In genomic region chr9:69975681-69976080, GRCh38 we compare ENCODE assay signal across 21 cellular contexts.
DNase-seq lines count a peak whose midpoint lies in the region; ATAC-seq and TF ChIP-seq lines count a peak whose summit lies in the region.
"Had no signal": no experiment of that assay in that cellular context is flagged by ENCODE, and none has a peak within 500 bp of the region (broad histone marks: within the 10 kb centered on the region; RNA-seq: fewer than 3 reads in every experiment).

No MANE protein-coding gene starts in this region.

- peaks cover 9% of the 10 kb centered on the region for H3K9me1 ChIP-seq in IMR-90 (ENCODE audit: insufficient read depth, low read length)

- intact Hi-C loops in A673 (cut with micrococcal nuclease; ENCODE audit: unreplicated experiment) (no loop called here), IMR-90 (cut with micrococcal nuclease) (loop anchor here (1.0 to 10.0 kb wide), 2 partner anchors 279 to 626 kb away; partner anchors contain the start of gene SMC5)

- H3K27me3 ChIP-seq in A673 (replicated peaks; ENCODE audit: insufficient read depth, low read depth, low read length, poor library complexity), result no peaks in the 10 kb centered on the region
- no peaks in the 10 kb centered on the region for H3K27me3 ChIP-seq in IMR-90 (ENCODE audit: control insufficient read depth, insufficient read depth, low read length)
- H3K27me3 ChIP-seq: neutrophil had no signal

- TF ChIP-seq POLR2A in IMR-90 (IDR thresholded peaks at IDR 0.05; ENCODE audit: low read depth, low read length), result no peak

- H4K91ac ChIP-seq in IMR-90 (ENCODE audit: insufficient read depth, low read depth, low read length), result peak overlapping the region; percentile 97

- peak overlapping the region; percentile 93 to 98 for H4K8ac ChIP-seq in IMR-90 (ENCODE audit: low read depth in 2 of 2, low read length in 2 of 2)

- TF ChIP-seq CTCF in A673 (conservative IDR thresholded peaks at IDR 0.05; ENCODE audit: low read depth, low read length), result no peak
- TF ChIP-seq CTCF in IMR-90 (conservative IDR thresholded peaks at IDR 0.05; ENCODE audit: low read depth, low read length), result no peak
- TF ChIP-seq CTCF in astrocyte of the cerebellum (IDR thresholded peaks at IDR 0.05; ENCODE audit: low read depth, low read length, missing control alignments), result peak; percentile 12

- dilution Hi-C loops in IMR-90 (cut with HindIII; ENCODE audit: low sequenced_read_pairs, unreplicated experiment), result no loop called here

- H3K9ac ChIP-seq in IMR-90 (ENCODE audit: low read depth, low read length), result no peak overlapping the region

- H3K27ac ChIP-seq in A673 (ENCODE audit: low read depth, low read length, poor library complexity, severe bottlenecking), result no peak overlapping the region
- peak overlapping the region; percentile 86 for H3K27ac ChIP-seq in IMR-90 (ENCODE audit: insufficient read depth, low read length)
- H3K27ac ChIP-seq: neutrophil had no signal

- H3K9me3 Mint-ChIP-seq in T-cell, result no peaks in the 10 kb centered on the region
- no peaks in the 10 kb centered on the region for H3K9me3 Mint-ChIP-seq in activated CD8-positive, alpha-beta T cell treated with anti-CD3 and anti-CD28 coated beads, Interleukin-2, amount 10 ng/mL, durations not matched to agents 7 days and 5 days (ENCODE audit: insufficient read depth)
- H3K9me3 Mint-ChIP-seq: activated CD4-positive, alpha-beta T cell treated with anti-CD3 and anti-CD28 coated beads, Interleukin-2, amount 10 ng/mL, durations not matched to agents 24 days and 14 days; stimulated activated effector memory CD8-positive, alpha-beta T cell treated with anti-CD3 and anti-CD28 coated beads, Interleukin-12 subunit alpha, Interleukin-12 subunit beta, amount 100 ng/mL, for 72 hours; T-helper 1 cell treated with Interleukin-12 subunit alpha and Interleukin-12 subunit beta and Interleukin-4 antibody, amounts not matched to agents 30 μg/mL and 1 μg/mL, for 36 hours had no signal

- in situ Hi-C loops in IMR-90 (cut with MboI; ENCODE audit: low sequenced_read_pairs) (no loop called here), astrocyte of the cerebellum (cut with HindIII; ENCODE audit: low sequenced_read_pairs) (no loop called here)

- CTCF ChIA-PET in A673 (lab: Charles Lee) (no interaction called here), IMR-90 (lab: Yijun Ruan, JAX) (interaction anchor here (1.0 to 7.6 kb wide), 4 partner anchors 9 to 254 kb away, joined by 3 to 121 read pairs (median 4); no protein-coding TSS in a partner anchor), T-cell (lab: Charles Lee) (interaction anchor here (0.5 to 0.6 kb wide), 2 partner anchors 184 to 509 kb away, joined by 4 read pairs; no protein-coding TSS in a partner anchor)
- CTCF ChIA-PET in activated CD8-positive, alpha-beta T cell treated with anti-CD3 and anti-CD28 coated beads, Interleukin-2, amount 10 ng/mL, durations not matched to agents 7 days and 5 days (lab: Charles Lee), result interaction anchor here (3.8 kb wide), 1 partner anchor 136 kb away, joined by 26 read pairs; no protein-coding TSS in a partner anchor

- H3K56ac ChIP-seq in IMR-90 (ENCODE audit: extremely low read depth, insufficient read depth, low read length), result peak overlapping the region; percentile 92

- peak overlapping the region; percentile 99 for H2BK20ac ChIP-seq in IMR-90 (ENCODE audit: low read depth, low read length)

- H3K79me1 ChIP-seq in IMR-90 (ENCODE audit: low read depth in 1 of 2, low read length in 2 of 2), result no peaks in the 10 kb centered on the region

- ATAC-seq in IMR-90 (ENCODE audit: low read depth), result 0 out of 2 replicates have a peak, but pooled peaks have one; percentile 6
- no peak for ATAC-seq in HG02852 (IDR thresholded peaks at IDR 0.05; ENCODE audit: unreplicated experiment)
- no peak for ATAC-seq in T-cell (replicated peaks in 1 of 4)
- ATAC-seq in activated CD8-positive, alpha-beta T cell treated with anti-CD3 and anti-CD28 coated beads, Interleukin-2, amount 10 ng/mL, durations not matched to agents 7 days and 5 days, result no peak
- ATAC-seq: K562; Panc1; sciatic nerve; stimulated activated effector memory CD8-positive, alpha-beta T cell treated with anti-CD3 and anti-CD28 coated beads, Interleukin-12 subunit alpha, Interleukin-12 subunit beta, amount 100 ng/mL, for 72 hours had no signal

- no peaks in the 10 kb centered on the region for H4K20me1 ChIP-seq in IMR-90 (ENCODE audit: insufficient read depth, low read length)

- peak overlapping the region; percentile 97 for H2BK5ac ChIP-seq in IMR-90 (ENCODE audit: low read depth, low read length, poor library complexity, severe bottlenecking)

- POLR2A ChIA-PET in A673 (lab: Charles Lee; ENCODE audit: low non-redundant PET) (no interaction called here), IMR-90 (lab: Charles Lee; ENCODE audit: unreplicated experiment) (interaction anchor here (0.8 to 1.1 kb wide), 3 partner anchors 69 to 627 kb away, joined by 3 to 5 read pairs (median 3); no protein-coding TSS in a partner anchor), T-cell (lab: Charles Lee) (no interaction called here)
- POLR2A ChIA-PET in activated CD8-positive, alpha-beta T cell treated with anti-CD3 and anti-CD28 coated beads, Interleukin-2, amount 10 ng/mL, durations not matched to agents 7 days and 5 days (lab: Charles Lee), result no interaction called here

- DNase-seq in A673 (ENCODE audit: low spot score) (peak; percentile 23), IMR-90 (peak; percentile 55), astrocyte of the cerebellum (ENCODE audit: low read depth) (peak; percentile 82), kidney tubule cell (ENCODE audit: low spot score) (peak; percentile 35), T-cell (no peak)
- no peak for DNase-seq in activated CD8-positive, alpha-beta T cell treated with anti-CD3 and anti-CD28 coated beads, Interleukin-2, amount 10 ng/mL, durations not matched to agents 7 days and 5 days
- DNase-seq in effector CD8-positive, alpha-beta T cell (lab: John Stamatoyannopoulos, UW), result no peak
- DNase-seq: activated CD4-positive, alpha-beta T cell treated with anti-CD3 and anti-CD28 coated beads, Interleukin-2, amount 10 ng/mL, durations not matched to agents 24 days and 14 days; activated naive CD8-positive, alpha-beta T cell treated with anti-CD3 and anti-CD28 coated beads, Interleukin-2, amount 10 ng/mL, durations not matched to agents 7 days and 5 days; Calu3; H7; NCI-H1436 treated with DMSO at 0.1 percent for 48 hours; NCI-H446 treated with DMSO at 0.1 percent for 48 hours had no signal

- peak overlapping the region; percentile 98 for H4K5ac ChIP-seq in IMR-90 (ENCODE audit: low read depth, low read length)

- H3K4me2 ChIP-seq in IMR-90 (ENCODE audit: low read depth, low read length), result peak overlapping the region; percentile 21; the same call in 1 of the 2 replicates
- H3K4me2 ChIP-seq: A549 had no signal

- no peaks in the 10 kb centered on the region for H3K36me3 Mint-ChIP-seq in T-cell
- H3K36me3 Mint-ChIP-seq in activated CD8-positive, alpha-beta T cell treated with anti-CD3 and anti-CD28 coated beads, Interleukin-2, amount 10 ng/mL, durations not matched to agents 7 days and 5 days (ENCODE audit: low read depth), result no peaks in the 10 kb centered on the region
- H3K36me3 Mint-ChIP-seq: activated naive CD8-positive, alpha-beta T cell treated with anti-CD3 and anti-CD28 coated beads, Interleukin-2, amount 10 ng/mL, durations not matched to agents 7 days and 5 days; stimulated activated effector memory CD8-positive, alpha-beta T cell treated with anti-CD3 and anti-CD28 coated beads, Interleukin-12 subunit alpha, Interleukin-12 subunit beta, amount 100 ng/mL, for 72 hours had no signal

- H3K14ac ChIP-seq in IMR-90 (replicated peaks; ENCODE audit: low read depth, low read length), result peak overlapping the region; percentile 92

- H3K4me3 ChIP-seq in A673 (ENCODE audit: low read depth, low read length, poor library complexity, severe bottlenecking) (no peak overlapping the region), IMR-90 (ENCODE audit: insufficient read depth, low read depth, low read length) (no peak overlapping the region), astrocyte of the cerebellum (ENCODE audit: low read depth, low read length) (no peak overlapping the region)
- H3K4me3 ChIP-seq: A549, K562 had no signal

- no peak overlapping the region for H3K4me3 Mint-ChIP-seq in T-cell
- H3K4me3 Mint-ChIP-seq in activated CD8-positive, alpha-beta T cell treated with anti-CD3 and anti-CD28 coated beads, Interleukin-2, amount 10 ng/mL, durations not matched to agents 7 days and 5 days, result no peak overlapping the region
- H3K4me3 Mint-ChIP-seq: activated CD4-positive, alpha-beta T cell treated with anti-CD3 and anti-CD28 coated beads, Interleukin-2, amount 10 ng/mL, durations not matched to agents 24 days and 14 days; activated naive CD8-positive, alpha-beta T cell treated with anti-CD3 and anti-CD28 coated beads, Interleukin-2, amount 10 ng/mL, durations not matched to agents 7 days and 5 days; stimulated activated effector memory CD8-positive, alpha-beta T cell treated with anti-CD3 and anti-CD28 coated beads, Interleukin-12 subunit alpha, Interleukin-12 subunit beta, amount 100 ng/mL, for 72 hours; T-helper 1 cell treated with Interleukin-12 subunit alpha and Interleukin-12 subunit beta and Interleukin-4 antibody, amounts not matched to agents 30 μg/mL and 1 μg/mL, for 36 hours had no signal

- 96% methylated on average over 3 of the region's 4 CpGs; no CpG with 5 or more reads in 1 of the 2 experiments for WGBS in IMR-90 (ENCODE audit: extremely low coverage in 2 of 2, insufficient read length in 1 of 2), 2 experiments

- H3K27me3 Mint-ChIP-seq in T-cell, result peaks cover 16 to 17% of the 10 kb centered on the region in 2 donors
- H3K27me3 Mint-ChIP-seq in activated CD8-positive, alpha-beta T cell treated with anti-CD3 and anti-CD28 coated beads, Interleukin-2, amount 10 ng/mL, durations not matched to agents 7 days and 5 days (ENCODE audit: low read depth), result peaks cover 6% of the 10 kb centered on the region

- no peaks in the 10 kb centered on the region for H3K4me1 Mint-ChIP-seq in T-cell
- H3K4me1 Mint-ChIP-seq in activated CD8-positive, alpha-beta T cell treated with anti-CD3 and anti-CD28 coated beads, Interleukin-2, amount 10 ng/mL, durations not matched to agents 7 days and 5 days (ENCODE audit: low read depth), result no peaks in the 10 kb centered on the region
- H3K4me1 Mint-ChIP-seq: activated CD4-positive, alpha-beta T cell treated with anti-CD3 and anti-CD28 coated beads, Interleukin-2, amount 10 ng/mL, durations not matched to agents 24 days and 14 days; activated naive CD8-positive, alpha-beta T cell treated with anti-CD3 and anti-CD28 coated beads, Interleukin-2, amount 10 ng/mL, durations not matched to agents 7 days and 5 days; stimulated activated effector memory CD8-positive, alpha-beta T cell treated with anti-CD3 and anti-CD28 coated beads, Interleukin-12 subunit alpha, Interleukin-12 subunit beta, amount 100 ng/mL, for 72 hours had no signal

- H3K18ac ChIP-seq in IMR-90 (ENCODE audit: low read depth, low read length), result peak overlapping the region; percentile 97

- H3K23ac ChIP-seq in IMR-90 (ENCODE audit: low read depth, low read length), result peak overlapping the region; percentile 93

- TF ChIP-seq RAD21 in IMR-90 (IDR thresholded peaks at IDR 0.05; ENCODE audit: low read length), result no peak

- H2BK15ac ChIP-seq in IMR-90 (ENCODE audit: low read depth, low read length), result peak overlapping the region; percentile 98; the same call in 2 of the 3 replicates

- H2AK9ac ChIP-seq in IMR-90 (replicated peaks; ENCODE audit: low read depth, low read length, poor library complexity), result peak overlapping the region; percentile 93

- peak overlapping the region; percentile 96 for H3K4ac ChIP-seq in IMR-90 (ENCODE audit: low read depth, low read length)

- H3K4me1 ChIP-seq in A673 (ENCODE audit: insufficient read depth, low read length, poor library complexity, severe bottlenecking) (no peaks in the 10 kb centered on the region), IMR-90 (ENCODE audit: control insufficient read depth, insufficient read depth, low read length) (peaks cover 8% of the 10 kb centered on the region)
- H3K4me1 ChIP-seq: A549 had no signal

- peak overlapping the region; percentile 98 for H2BK120ac ChIP-seq in IMR-90 (ENCODE audit: low read depth, low read length)

- no peak overlapping the region for H3K27ac Mint-ChIP-seq in T-cell
- H3K27ac Mint-ChIP-seq in activated CD8-positive, alpha-beta T cell treated with anti-CD3 and anti-CD28 coated beads, Interleukin-2, amount 10 ng/mL, durations not matched to agents 7 days and 5 days, result no peak overlapping the region
- H3K27ac Mint-ChIP-seq: activated CD4-positive, alpha-beta T cell treated with anti-CD3 and anti-CD28 coated beads, Interleukin-2, amount 10 ng/mL, durations not matched to agents 24 days and 14 days; activated naive CD8-positive, alpha-beta T cell treated with anti-CD3 and anti-CD28 coated beads, Interleukin-2, amount 10 ng/mL, durations not matched to agents 7 days and 5 days; stimulated activated effector memory CD8-positive, alpha-beta T cell treated with anti-CD3 and anti-CD28 coated beads, Interleukin-12 subunit alpha, Interleukin-12 subunit beta, amount 100 ng/mL, for 72 hours; T-helper 1 cell treated with Interleukin-12 subunit alpha and Interleukin-12 subunit beta and Interleukin-4 antibody, amounts not matched to agents 30 μg/mL and 1 μg/mL, for 36 hours had no signal

- H2AFZ ChIP-seq in IMR-90 (replicated peaks; ENCODE audit: low read length, poor library complexity), result peak overlapping the region; percentile 63

- BruUV-seq in A673 (replicated peaks; lab: Mats Ljungman, UMichigan) (no TSS peak), IMR-90 (replicated peaks; lab: Mats Ljungman, UMichigan) (no TSS peak)

- peak overlapping the region; percentile 99 for H2AK5ac ChIP-seq in IMR-90 (ENCODE audit: low read depth, low read length)

- H3K36me3 ChIP-seq in A673 (ENCODE audit: insufficient read depth, low read length, poor library complexity, severe bottlenecking), result no peaks in the 10 kb centered on the region
- no peaks in the 10 kb centered on the region for H3K36me3 ChIP-seq in IMR-90 (ENCODE audit: control insufficient read depth, insufficient read depth, low read length)
- H3K36me3 ChIP-seq: neutrophil had no signal

- no peaks in the 10 kb centered on the region for H3K9me3 ChIP-seq in A673 (ENCODE audit: low read depth, low read length, poor library complexity, severe bottlenecking)
- H3K9me3 ChIP-seq in IMR-90 (ENCODE audit: control insufficient read depth, insufficient read depth, low read length), result no peaks in the 10 kb centered on the region
- H3K9me3 ChIP-seq: A549, neutrophil had no signal

Comparison
In these comparisons a context has a peak if more than half of its experiments do, and no peak if none do; other contexts are left out.
1. DNase-seq: peak in A673 (single experiment), IMR-90 (single experiment), astrocyte of the cerebellum (single experiment) and kidney tubule cell (single experiment); none in T-cell (0 of 34), activated CD8-positive, alpha-beta T cell treated with anti-CD3 and anti-CD28 coated beads, Interleukin-2, amount 10 ng/mL, durations not matched to agents 7 days and 5 days (single experiment) and effector CD8-positive, alpha-beta T cell (single experiment).